8 cellular contexts compared by ENCODE assay signal in genomic region chr9:129036241-129036922, GRCh38. TPM values are rescaled to one million over a fixed set of nuclear protein-coding genes. Genes with fewer than 3 reads are reported as not detected.
DNase-seq lines count a peak whose midpoint lies in the region; ATAC-seq lines count a peak whose summit lies in the region.

Gene MIGA2 (plus strand): TSS chr9:129036626. CDS start chr9:129040595, 3,969 bp downstream.

- H3K4me2 ChIP-seq in BLaER1 = peak within 1 kb of the TSS; percentile 98

- H3K36me3 ChIP-seq in BLaER1 = peaks cover 15% of the 10 kb centered on the region

- H3K9ac ChIP-seq in BLaER1 = peak within 1 kb of the TSS; percentile 91

- H3K4me3 ChIP-seq in BLaER1 = peak within 1 kb of the TSS; percentile 98

- H3K9me3 ChIP-seq in BLaER1 = no peaks in the 10 kb centered on the region

- H3K4me1 ChIP-seq in BLaER1 = peaks cover 28% of the 10 kb centered on the region

- ATAC-seq in GM19328 (IDR thresholded peaks at IDR 0.05; ENCODE audit: unreplicated experiment) (peak; percentile 95), HG03520 (IDR thresholded peaks at IDR 0.05; ENCODE audit: unreplicated experiment) (peak; percentile 95), left lobe of liver (peak; percentile 93)

- H3K27ac ChIP-seq in BLaER1 = peak within 1 kb of the TSS; percentile 80

- H4K20me1 ChIP-seq in BLaER1 = peaks cover 25% of the 10 kb centered on the region

- H3K27me3 ChIP-seq in BLaER1 = no peaks in the 10 kb centered on the region

- DNase-seq in NCI-H69 (lab: John Stamatoyannopoulos, UW) = peak; percentile 100
- DNase-seq in activated CD4-positive, alpha-beta T cell treated with anti-CD3 and anti-CD28 coated beads, Interleukin-2, amount 50 U/mL, for 1 hour = peak; percentile 86
- peak; percentile 98 for DNase-seq in dedifferentiated amniotic fluid mesenchymal stem cell (ENCODE audit: extremely low spot score)
- DNase-seq in left lobe of liver (ENCODE audit: low spot score) = peak; percentile 98
- peak; percentile 85 for DNase-seq in stimulated activated CD4-positive, alpha-beta T cell treated with anti-CD3 and anti-CD28 coated beads, Interleukin-2, amount 100 ng/mL, for 4 hours (ENCODE audit: low read depth)

RNA-seq across cellular contexts. Expression of gene MIGA2, which starts in this region (rescaled TPM):
- total RNA-seq in left lobe of liver = 22.1 TPM

Comparison
In these comparisons a context has a peak if more than half of its experiments do, and no peak if none do; other contexts are left out.
1. Peak in every context shown above with its lines: DNase-seq, ATAC-seq, H3K4me3 ChIP-seq and H3K27ac ChIP-seq.